In the genomic region with DNA sequence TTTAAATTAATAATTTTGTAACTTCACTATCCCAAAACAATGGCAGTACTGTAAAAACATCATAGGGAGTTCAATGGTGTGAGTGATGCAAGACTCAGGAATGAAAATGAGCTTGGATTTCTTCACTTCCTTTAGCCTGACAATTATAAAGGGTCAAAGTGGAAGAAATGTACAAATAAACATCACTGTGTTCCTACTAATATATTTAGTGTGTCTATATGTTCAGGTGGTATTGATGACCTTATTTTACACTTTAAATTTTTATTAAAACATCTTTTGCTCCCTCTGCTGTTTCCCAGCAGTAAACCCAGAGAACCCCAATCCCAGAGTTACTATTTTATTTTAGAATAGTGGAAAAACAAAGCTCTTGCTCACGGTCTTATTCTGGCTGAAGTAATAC, we compare ENCODE assay signal across 10 cellular contexts. TPM values are rescaled to one million over a fixed set of nuclear protein-coding genes. Genes with fewer than 3 reads are reported as not detected.
DNase-seq lines count a peak whose midpoint lies in the region; ATAC-seq and TF ChIP-seq lines count a peak whose summit lies in the region.
"Had no signal": no experiment of that assay in that cellular context is flagged by ENCODE, and none has a peak within 500 bp of the region (broad histone marks: within the 10 kb centered on the region; RNA-seq: fewer than 3 reads in every experiment).

No MANE protein-coding gene starts in this region.

- H3K4me3 ChIP-seq in Caco-2 (ENCODE audit: low read depth, low read length), result peak overlapping the region; percentile 55
- H3K4me3 ChIP-seq in RWPE2 (ENCODE audit: severe bottlenecking), result peak overlapping the region; percentile 57
- peak overlapping the region; percentile 50 to 90 (median 79) for H3K4me3 ChIP-seq in fibroblast of lung (replicated peaks in 1 of 4; ENCODE audit: control extremely low read depth in 1 of 4, insufficient read depth in 1 of 4, low read depth in 3 of 4, low read length in 4 of 4)
- H3K4me3 ChIP-seq in H7 (ENCODE audit: insufficient read depth, low read depth, low read length), result no peak overlapping the region

- no peaks in the 10 kb centered on the region for H3K27me3 Mint-ChIP-seq in Caco-2 (ENCODE audit: insufficient read depth, unreplicated experiment)
- peaks cover 43 to 45% of the 10 kb centered on the region in 2 donors for H3K27me3 Mint-ChIP-seq in stimulated activated naive B cell treated with anti-CD40 and anti-IgM and Interleukin-4, amounts not matched to agents 10 μg/mL and 1 μg/mL and 100 μg/mL, for 72 hours

- H3K9me3 ChIP-seq in Caco-2, result no peaks in the 10 kb centered on the region
- H3K9me3 ChIP-seq in RWPE2 (ENCODE audit: severe bottlenecking), result no peaks in the 10 kb centered on the region
- no peaks in the 10 kb centered on the region for H3K9me3 ChIP-seq in fibroblast of lung (ENCODE audit: control insufficient read depth, insufficient read depth, low read depth, low read length)

- H3K27ac Mint-ChIP-seq in Caco-2 (ENCODE audit: unreplicated experiment), result no peak overlapping the region
- no peak overlapping the region for H3K27ac Mint-ChIP-seq in stimulated activated naive B cell treated with anti-CD40 and anti-IgM and Interleukin-4, amounts not matched to agents 10 μg/mL and 1 μg/mL and 100 μg/mL, for 72 hours
- H3K27ac Mint-ChIP-seq: activated T-helper 17 cell treated with anti-CD3 and anti-CD28 coated beads, Interleukin-2, amount 50 U/mL, for 72 hours had no signal

- H3K36me3 Mint-ChIP-seq in Caco-2 (ENCODE audit: insufficient read depth, unreplicated experiment), result peaks cover 7% of the 10 kb centered on the region
- peaks cover 0 to 9% of the 10 kb centered on the region in 2 donors for H3K36me3 Mint-ChIP-seq in stimulated activated naive B cell treated with anti-CD40 and anti-IgM and Interleukin-4, amounts not matched to agents 10 μg/mL and 1 μg/mL and 100 μg/mL, for 72 hours

- no peaks in the 10 kb centered on the region for H4K20me1 ChIP-seq in fibroblast of lung (ENCODE audit: control insufficient read depth, extremely low read depth, insufficient read depth, low read length)

- H3K27ac ChIP-seq in RWPE2 (ENCODE audit: poor library complexity, severe bottlenecking) (peak overlapping the region; percentile 76), fibroblast of lung (ENCODE audit: insufficient read depth, low read length) (peak overlapping the region; percentile 74)

- POLR2A ChIA-PET in Caco-2 (lab: Charles Lee), result no interaction called here

- intact Hi-C loops in Caco-2 (cut with micrococcal nuclease; ENCODE audit: unreplicated experiment), result loop anchor here (1.0 to 10.0 kb wide), 6 partner anchors 40 to 201 kb away; a partner anchor contains a TSS

- no peak overlapping the region for H2AFZ ChIP-seq in fibroblast of lung (ENCODE audit: low read length)

- peak in 1 of 2 experiments; percentile 22 for TF ChIP-seq CTCF in Caco-2 (IDR thresholded peaks at IDR 0.05; ENCODE audit: insufficient read depth in 1 of 2, low read depth in 1 of 2, low read length in 1 of 2, severe bottlenecking in 1 of 2, unreplicated experiment in 1 of 2)
- no peak for TF ChIP-seq CTCF in RWPE2 (IDR thresholded peaks at IDR 0.05; ENCODE audit: poor library complexity, severe bottlenecking)
- TF ChIP-seq CTCF in fibroblast of lung (conservative IDR thresholded peaks at IDR 0.05 in 1 of 2, IDR thresholded peaks at IDR 0.05 in 1 of 2; ENCODE audit: low read depth in 1 of 2, low read length in 2 of 2), result peak; percentile 17 to 38

- peaks cover 30% of the 10 kb centered on the region for H3K79me2 ChIP-seq in fibroblast of lung (ENCODE audit: control insufficient read depth, insufficient read depth, low read length)

- DNase-seq in Caco-2 (no peak), RWPE2 (ENCODE audit: low spot score) (no peak), fibroblast of lung (ENCODE audit: low read depth in 2 of 2) (peak; percentile 48 to 62), renal cortical epithelial cell (ENCODE audit: low read depth) (peak; percentile 78), H7 (no peak), hippocampal formation (lab: John Stamatoyannopoulos, UW) (no peak)
- no peak for DNase-seq in stimulated activated naive B cell treated with anti-CD40 and anti-IgM and Interleukin-4, amounts not matched to agents 10 μg/mL and 1 μg/mL and 100 μg/mL, for 72 hours
- DNase-seq: effector CD8-positive, alpha-beta T cell had no signal

- BruUV-seq in Caco-2 (replicated peaks; lab: Mats Ljungman, UMichigan), result no TSS peak

- H3K4me3 Mint-ChIP-seq in Caco-2 (ENCODE audit: unreplicated experiment), result no peak overlapping the region
- no peak overlapping the region for H3K4me3 Mint-ChIP-seq in stimulated activated naive B cell treated with anti-CD40 and anti-IgM and Interleukin-4, amounts not matched to agents 10 μg/mL and 1 μg/mL and 100 μg/mL, for 72 hours

- peaks cover 7% of the 10 kb centered on the region for H3K4me1 Mint-ChIP-seq in Caco-2 (ENCODE audit: low read depth, unreplicated experiment)
- peaks cover 15 to 22% of the 10 kb centered on the region in 2 donors for H3K4me1 Mint-ChIP-seq in stimulated activated naive B cell treated with anti-CD40 and anti-IgM and Interleukin-4, amounts not matched to agents 10 μg/mL and 1 μg/mL and 100 μg/mL, for 72 hours

- CTCF ChIA-PET in Caco-2 (lab: Charles Lee), result interaction anchor here (0.5 to 3.2 kb wide), 13 partner anchors 9 to 572 kb away, joined by 3 to 48 read pairs (median 3); a partner anchor contains a TSS

- H3K36me3 ChIP-seq in Caco-2 (ENCODE audit: control insufficient read depth, insufficient read depth, low read length), result no peaks in the 10 kb centered on the region
- peaks cover 44% of the 10 kb centered on the region for H3K36me3 ChIP-seq in RWPE2 (ENCODE audit: low read depth)
- H3K36me3 ChIP-seq in fibroblast of lung (ENCODE audit: control insufficient read depth, insufficient read depth, low read length), result peaks cover 5% of the 10 kb centered on the region
- no peaks in the 10 kb centered on the region for H3K36me3 ChIP-seq in H7 (replicated peaks; ENCODE audit: control insufficient read depth, insufficient read depth, low read length)

- H3K4me2 ChIP-seq in fibroblast of lung (ENCODE audit: extremely low read depth, insufficient read depth, low read length), result peak overlapping the region; percentile 77

- H3K4me1 ChIP-seq in Caco-2 (0 out of 2 replicates have a peak, but pooled peaks cover 9% of the 10 kb centered on the region), RWPE2 (ENCODE audit: insufficient read depth, poor library complexity, severe bottlenecking) (peaks cover 17% of the 10 kb centered on the region), fibroblast of lung (ENCODE audit: control insufficient read depth, extremely low read depth, insufficient read depth, low read length) (peaks cover 4% of the 10 kb centered on the region)

- no peaks in the 10 kb centered on the region; the same call in 1 of the 2 replicates for H3K27me3 ChIP-seq in Caco-2 (replicated peaks; ENCODE audit: control insufficient read depth, insufficient read depth, low read length)
- no peaks in the 10 kb centered on the region for H3K27me3 ChIP-seq in RWPE2 (ENCODE audit: insufficient read depth, poor library complexity, severe bottlenecking)
- no peaks in the 10 kb centered on the region for H3K27me3 ChIP-seq in fibroblast of lung (ENCODE audit: control insufficient read depth, insufficient read depth, low read length)
- peaks cover 25% of the 10 kb centered on the region for H3K27me3 ChIP-seq in H7 (ENCODE audit: control insufficient read depth, insufficient read depth, low read length)

- peak overlapping the region; percentile 91 for H3K9ac ChIP-seq in fibroblast of lung (ENCODE audit: insufficient read depth, low read length)

- 0 out of 3 replicates have a peak, but pooled peaks have one; percentile 5 for ATAC-seq in RWPE2 (ENCODE audit: low read depth)
- no peak for ATAC-seq in stimulated activated naive B cell treated with anti-CD40 and anti-IgM and Interleukin-4, amounts not matched to agents 10 μg/mL and 1 μg/mL and 100 μg/mL, for 72 hours (replicated peaks)
- ATAC-seq in HG02870 (IDR thresholded peaks at IDR 0.05; ENCODE audit: unreplicated experiment), result no peak

- no peaks in the 10 kb centered on the region for H3K9me3 Mint-ChIP-seq in Caco-2 (ENCODE audit: unreplicated experiment)
- no peaks in the 10 kb centered on the region for H3K9me3 Mint-ChIP-seq in stimulated activated naive B cell treated with anti-CD40 and anti-IgM and Interleukin-4, amounts not matched to agents 10 μg/mL and 1 μg/mL and 100 μg/mL, for 72 hours
- H3K9me3 Mint-ChIP-seq: activated T-helper 17 cell treated with anti-CD3 and anti-CD28 coated beads, Interleukin-2, amount 50 U/mL, for 72 hours had no signal

RNA-seq across cellular contexts. Expression of a gene that starts 2.0 kb away (rescaled TPM):
- total RNA-seq in Caco-2 (2022) (4.5 and 4.9 TPM in 2 replicates), fibroblast of lung (33.4 and 81.9 TPM in 2 replicates), renal cortical epithelial cell (38.7 and 166 TPM in 2 replicates)
- 136 and 336 TPM in 2 replicates for polyA plus RNA-seq in fibroblast of lung
- 149 and 327 TPM in 2 replicates for polyA plus RNA-seq in fibroblast of lung (2012)
- 267 and 542 TPM in 2 replicates for polyA minus RNA-seq in fibroblast of lung (ENCODE audit: low replicate concordance)
- total RNA-seq in H7 (2014; rRNA removed; shearing (Covaris generic)), result 0.44 and 0.45 TPM in 2 replicates
- total RNA-seq: activated T-helper 17 cell treated with anti-CD3 and anti-CD28 coated beads, Interleukin-2, amount 50 U/mL, for 72 hours had no signal

RNA-seq across cellular contexts. Expression of a gene that starts 53.3 kb away (rescaled TPM):
- total RNA-seq in Caco-2 (2022) (not detected in 2 replicates), fibroblast of lung (under 0.01 and 0.17 TPM in 2 replicates), renal cortical epithelial cell (0.17 and 0.50 TPM in 2 replicates)
- polyA plus RNA-seq in fibroblast of lung, result 0.11 and 0.20 TPM in 2 replicates
- polyA plus RNA-seq in fibroblast of lung (2012), result 0.21 TPM in 1 of 2 replicates, not detected in the other
- polyA minus RNA-seq in fibroblast of lung (ENCODE audit: low replicate concordance), result not detected in 2 replicates
- 1.7 TPM in 1 of 2 replicates, not detected in the other for total RNA-seq in H7 (2014; rRNA removed; shearing (Covaris generic))
- total RNA-seq: activated T-helper 17 cell treated with anti-CD3 and anti-CD28 coated beads, Interleukin-2, amount 50 U/mL, for 72 hours had no signal

Comparison
In these comparisons a context has a peak if more than half of its experiments do, and no peak if none do; other contexts are left out.
1. DNase-seq: peak in fibroblast of lung (2 of 2) and renal cortical epithelial cell (single experiment); none in Caco-2 (0 of 2), RWPE2 (single experiment), H7 (single experiment), hippocampal formation (0 of 2) and stimulated activated naive B cell treated with anti-CD40 and anti-IgM and Interleukin-4, amounts not matched to agents 10 μg/mL and 1 μg/mL and 100 μg/mL, for 72 hours (single experiment).